17 cellular contexts compared by ENCODE assay signal in genomic region chr9:133606722-133607053, GRCh38. TPM values are rescaled to one million over a fixed set of nuclear protein-coding genes. Genes with fewer than 3 reads are reported as not detected.
DNase-seq lines count a peak whose midpoint lies in the region; ATAC-seq, FAIRE-seq and TF ChIP-seq lines count a peak whose summit lies in the region.
"Had no signal": no experiment of that assay in that cellular context is flagged by ENCODE, and none has a peak within 500 bp of the region (broad histone marks: within the 10 kb centered on the region; RNA-seq: fewer than 3 reads in every experiment).

No MANE protein-coding gene starts in this region.

- no peak for FAIRE-seq in pancreas (lab: Jason Lieb, UNC)

- 73% methylated on average over 8 of the region's 8 CpGs for WGBS in liver
- WGBS in pancreas, 2 donors: 40 to 48% methylated on average over 8 of the region's 8 CpGs

- H3K4me3 ChIP-seq in liver (ENCODE audit: low read depth in 1 of 3, low read length in 3 of 3) (no peak overlapping the region), pancreas (no peak overlapping the region)
- H3K4me3 ChIP-seq: BLaER1, Peyer's patch had no signal

- H3K27ac ChIP-seq in liver (ENCODE audit: low read depth in 1 of 2, low read length in 2 of 2) (peak overlapping the region; percentile 1 to 2), pancreas (no peak overlapping the region)
- H3K27ac ChIP-seq: BLaER1, Peyer's patch had no signal

- no peak for ATAC-seq in pancreas

- peaks cover 0 to 2% (median 0%) of the 10 kb centered on the region in 4 donors for H3K27me3 ChIP-seq in liver (ENCODE audit: control insufficient read depth in 4 of 4, insufficient read depth in 4 of 4, low read length in 3 of 4)
- peaks cover 0 to 6% (median 2%) of the 10 kb centered on the region in 4 donors for H3K27me3 ChIP-seq in pancreas

- DNase-seq in DMS79 treated with DMSO at 0.1 percent for 48 hours (lab: John Stamatoyannopoulos, UW): peak; percentile 57
- DNase-seq in NCI-H1105 treated with DMSO at 0.1 percent for 48 hours (lab: John Stamatoyannopoulos, UW): peak; percentile 63
- peak; percentile 71 for DNase-seq in NCI-H69 (lab: John Stamatoyannopoulos, UW)
- no peak for DNase-seq in mucosa of gallbladder (ENCODE audit: low spot score)
- no peak for DNase-seq in pancreas
- no peak for DNase-seq in RPMI8226
- DNase-seq: CD8-positive, alpha-beta memory T cell; H9; Karpas-422; MM.1S; NCI-H187; NCI-H774; Peyer's patch; SHP77 had no signal

- H3K4me1 ChIP-seq in liver (ENCODE audit: control insufficient read depth in 4 of 4, insufficient read depth in 4 of 4, low read length in 3 of 4) (peaks cover 0 to 2% (median 0%) of the 10 kb centered on the region in 4 donors), pancreas (no peaks in the 10 kb centered on the region)
- H3K4me1 ChIP-seq: Peyer's patch had no signal

- no peak for TF ChIP-seq RAD21 in liver (IDR thresholded peaks at IDR 0.05)

- H3K9ac ChIP-seq in liver (ENCODE audit: low read depth in 1 of 2, low read length in 2 of 2): no peak overlapping the region
- H3K9ac ChIP-seq: BLaER1 had no signal

- H3K36me3 ChIP-seq in liver (ENCODE audit: control insufficient read depth in 4 of 4, insufficient read depth in 3 of 4, low read depth in 1 of 4, low read length in 3 of 4) (no peaks in the 10 kb centered on the region), pancreas (no peaks in the 10 kb centered on the region)
- H3K36me3 ChIP-seq: BLaER1, Peyer's patch had no signal

- H3K9me3 ChIP-seq in liver (ENCODE audit: control insufficient read depth in 4 of 4, low read length in 3 of 4) (no peaks in the 10 kb centered on the region), pancreas (no peaks in the 10 kb centered on the region)
- H3K9me3 ChIP-seq: BLaER1, Peyer's patch had no signal

- no peak for TF ChIP-seq CTCF in liver (IDR thresholded peaks at IDR 0.05; ENCODE audit: low read depth, low read length, missing input control)
- TF ChIP-seq CTCF in pancreas (IDR thresholded peaks at IDR 0.05): no peak

- intact Hi-C loops in pancreas (cut with DNase I): no loop called here

TF ChIP-seq in liver, 16 proteins besides CTCF, POLR2A, EP300 and RAD21:
- no peak for TF ChIP-seq HNF4G (IDR thresholded peaks at IDR 0.05)
- no peak for TF ChIP-seq REST (IDR thresholded peaks at IDR 0.05)
- TF ChIP-seq SP1 (IDR thresholded peaks at IDR 0.05): no peak
- TF ChIP-seq MAX (IDR thresholded peaks at IDR 0.05): no peak
- TF ChIP-seq HNF4A (conservative IDR thresholded peaks at IDR 0.05): no peak
- TF ChIP-seq EGR1 (IDR thresholded peaks at IDR 0.05; ENCODE audit: low read depth in 2 of 2): no peak
- TF ChIP-seq YY1 (IDR thresholded peaks at IDR 0.05): no peak

RNA-seq across cellular contexts. Expression of gene FAM163B, which starts 2.5 kb away (rescaled TPM):
- 1 to 10 TPM; 3.0 to 3.7 TPM for total RNA-seq in liver
- polyA plus RNA-seq in liver: 1 to 10 TPM; 2.1 to 4.0 TPM
- total RNA-seq in mucosa of gallbladder: 0.81 TPM
- not detected for total RNA-seq in pancreas
- polyA plus RNA-seq in pancreas: not detected
- total RNA-seq: CD8-positive, alpha-beta memory T cell; Peyer's patch had no signal
- polyA plus RNA-seq: AG04450; CD8-positive, alpha-beta memory T cell had no signal

RNA-seq across cellular contexts. Expression of gene DBH, which starts 29.5 kb away (rescaled TPM):
- total RNA-seq in liver (1 to 10 TPM in 1 of 2 donors, under 1 TPM in 1; 0.37 to 2.4 TPM), mucosa of gallbladder (0.06 TPM), pancreas (not detected)
- polyA plus RNA-seq in liver (10 to 100 TPM in 1 of 2 donors, 1 to 10 TPM in 1; 2.7 to 21.2 TPM), pancreas (under 1 TPM; 0.08 to 0.09 TPM)
- total RNA-seq: CD8-positive, alpha-beta memory T cell; H9; Peyer's patch had no signal
- polyA plus RNA-seq: AG04450; CD8-positive, alpha-beta memory T cell had no signal

Comparison
In these comparisons a context has a peak if more than half of its experiments do, and no peak if none do; other contexts are left out.
1. DNase-seq: peak in DMS79 treated with DMSO at 0.1 percent for 48 hours (single experiment), NCI-H1105 treated with DMSO at 0.1 percent for 48 hours (single experiment) and NCI-H69 (single experiment); none in mucosa of gallbladder (single experiment), pancreas (0 of 6) and RPMI8226 (single experiment).
2. H3K27ac ChIP-seq: peak in liver (2 of 2); none in pancreas (0 of 4).